In genomic region chr10:89516149-89516832, GRCh38 we compare ENCODE assay signal across 11 cellular contexts. TPM values are rescaled to one million over a fixed set of nuclear protein-coding genes. Genes with fewer than 3 reads are reported as not detected.
DNase-seq lines count a peak whose midpoint lies in the region; ATAC-seq, FAIRE-seq and TF ChIP-seq lines count a peak whose summit lies in the region.
"Had no signal": no experiment of that assay in that cellular context is flagged by ENCODE, and none has a peak within 500 bp of the region (broad histone marks: within the 10 kb centered on the region; RNA-seq: fewer than 3 reads in every experiment).

No MANE protein-coding gene starts in this region.

- POLR2A ChIA-PET in HCT116 (lab: Charles Lee), result no interaction called here

- H3K27me3 ChIP-seq in HCT116 (ENCODE audit: insufficient read depth, low read length) (no peaks in the 10 kb centered on the region), astrocyte (ENCODE audit: insufficient read depth, low read length) (no peaks in the 10 kb centered on the region), hepatocyte (no peaks in the 10 kb centered on the region), smooth muscle cell (ENCODE audit: low read depth) (no peaks in the 10 kb centered on the region)

- H3K9me3 ChIP-seq in HCT116 (ENCODE audit: control insufficient read depth in 1 of 2, insufficient read depth in 1 of 2, low read depth in 1 of 2, low read length in 2 of 2), result no peaks in the 10 kb centered on the region
- no peaks in the 10 kb centered on the region for H3K9me3 ChIP-seq in astrocyte (ENCODE audit: insufficient read depth, low read depth, low read length)
- H3K9me3 ChIP-seq in hepatocyte (ENCODE audit: low read depth), result no peaks in the 10 kb centered on the region
- H3K9me3 ChIP-seq in smooth muscle cell (replicated peaks; ENCODE audit: low read depth), result no peaks in the 10 kb centered on the region

- RAD21 ChIA-PET in HCT116 (lab: Charles Lee; ENCODE audit: low non-redundant PET in 1 of 2, low total read pairs in 2 of 2, uncharacterized antibody in 2 of 2, unreplicated experiment in 2 of 2), result no interaction called here

- H3K4me3 Mint-ChIP-seq in astrocyte (ENCODE audit: unreplicated experiment), result no peak overlapping the region

- H3K4me1 Mint-ChIP-seq in astrocyte (ENCODE audit: low read depth, unreplicated experiment), result peaks cover 27% of the 10 kb centered on the region

- no peak for TF ChIP-seq RAD21 in HCT116 (IDR thresholded peaks at IDR 0.05; ENCODE audit: low read depth)

- H3K36me3 ChIP-seq in HCT116 (ENCODE audit: control insufficient read depth in 1 of 2, insufficient read depth in 2 of 2, low read length in 2 of 2), result no peaks in the 10 kb centered on the region
- no peaks in the 10 kb centered on the region for H3K36me3 ChIP-seq in astrocyte (ENCODE audit: insufficient read depth, low read length)
- no peaks in the 10 kb centered on the region for H3K36me3 ChIP-seq in hepatocyte (replicated peaks; ENCODE audit: insufficient read depth, low read depth)
- H3K36me3 ChIP-seq in smooth muscle cell (ENCODE audit: low read depth), result no peaks in the 10 kb centered on the region

- no peak overlapping the region for H3K4me3 ChIP-seq in HCT116 (replicated peaks in 1 of 2; ENCODE audit: low read depth in 1 of 2, low read length in 2 of 2)
- peak overlapping the region; percentile 52 for H3K4me3 ChIP-seq in astrocyte (ENCODE audit: insufficient read depth, low read depth, low read length)
- no peak overlapping the region for H3K4me3 ChIP-seq in hepatocyte
- H3K4me3 ChIP-seq in smooth muscle cell, result peak overlapping the region; percentile 30
- H3K4me3 ChIP-seq: GM12878 had no signal

- peak overlapping the region; percentile 28 for H3K4me2 ChIP-seq in HCT116 (ENCODE audit: low read length)
- H3K4me2 ChIP-seq in astrocyte (ENCODE audit: low read length), result peak overlapping the region; percentile 81
- H3K4me2 ChIP-seq in hepatocyte, result peak overlapping the region; percentile 40
- H3K4me2 ChIP-seq in smooth muscle cell, result peak overlapping the region; percentile 89

- no peaks in the 10 kb centered on the region for H3K9me3 Mint-ChIP-seq in astrocyte (ENCODE audit: unreplicated experiment)

- H3K36me3 Mint-ChIP-seq in astrocyte (ENCODE audit: low read depth, unreplicated experiment), result peaks cover 2% of the 10 kb centered on the region

- CTCF ChIA-PET in HCT116 (lab: Charles Lee), result no interaction called here

- H2AFZ ChIP-seq in HCT116 (ENCODE audit: low read depth, low read length, poor library complexity, severe bottlenecking) (peak overlapping the region; percentile 76), astrocyte (ENCODE audit: low read depth, low read length) (no peak overlapping the region), hepatocyte (no peak overlapping the region), smooth muscle cell (ENCODE audit: low read depth) (no peak overlapping the region)

- H4K20me1 ChIP-seq in HCT116 (ENCODE audit: insufficient read depth) (no peaks in the 10 kb centered on the region), astrocyte (ENCODE audit: insufficient read depth, low read length) (no peaks in the 10 kb centered on the region), hepatocyte (ENCODE audit: insufficient read depth, poor library complexity, severe bottlenecking) (no peaks in the 10 kb centered on the region), smooth muscle cell (ENCODE audit: low read depth) (no peaks in the 10 kb centered on the region)

- no peak overlapping the region for H3K9ac ChIP-seq in HCT116 (ENCODE audit: low read length)
- H3K9ac ChIP-seq in astrocyte (ENCODE audit: low read length), result peak overlapping the region; percentile 85
- H3K9ac ChIP-seq in smooth muscle cell (ENCODE audit: low read depth), result peak overlapping the region; percentile 97

- intact Hi-C loops in HCT116 (cut with micrococcal nuclease), result no loop called here

- 39% methylated on average over 7 of the region's 7 CpGs for WGBS in hepatocyte (ENCODE audit: low lambda C conversion rate, missing lambda C conversion rate)
- 15% methylated on average over 7 of the region's 7 CpGs for WGBS in smooth muscle cell (ENCODE audit: low lambda C conversion rate)

- ATAC-seq in HCT116, result peak; percentile 44; the same call in 1 of the 2 replicates
- no peak for ATAC-seq in HG03045 (IDR thresholded peaks at IDR 0.05; ENCODE audit: unreplicated experiment)
- ATAC-seq in HG03571 (IDR thresholded peaks at IDR 0.05; ENCODE audit: unreplicated experiment), result no peak
- ATAC-seq: GM12878 had no signal

- no peak for TF ChIP-seq CTCF in HCT116 (IDR thresholded peaks at IDR 0.05 in 2 of 3, conservative IDR thresholded peaks at IDR 0.05 in 1 of 3; ENCODE audit: borderline replicate concordance in 1 of 3, insufficient read depth in 1 of 3, low read depth in 2 of 3, low read length in 2 of 3)
- no peak for TF ChIP-seq CTCF in astrocyte (IDR thresholded peaks at IDR 0.05; ENCODE audit: insufficient read depth, low read depth, low read length)
- no peak for TF ChIP-seq CTCF in hepatocyte (IDR thresholded peaks at IDR 0.05; ENCODE audit: poor library complexity)
- no peak for TF ChIP-seq CTCF in smooth muscle cell (IDR thresholded peaks at IDR 0.05; ENCODE audit: borderline replicate concordance, insufficient read depth, poor library complexity, severe bottlenecking)

- no peak for DNase-seq in HCT116 (ENCODE audit: low read depth, low spot score)
- peak; percentile 97 for DNase-seq in astrocyte (ENCODE audit: low read depth)
- peak; percentile 66 for DNase-seq in hepatocyte (ENCODE audit: low spot score)
- DNase-seq in smooth muscle cell (lab: John Stamatoyannopoulos, UW; ENCODE audit: unreplicated experiment), result peak; percentile 32
- DNase-seq in SW 1271 (lab: John Stamatoyannopoulos, UW), result no peak
- no peak for DNase-seq in mesenteric fat pad (ENCODE audit: low spot score)
- DNase-seq: NCI-H1436; stimulated activated CD8-positive, alpha-beta memory T cell treated with anti-CD3 and anti-CD28 coated beads, Interleukin-4, amount 100 ng/mL, for 48 hours had no signal

- H3F3A ChIP-seq in smooth muscle cell (ENCODE audit: low read depth), result peaks cover 30% of the 10 kb centered on the region

- no peak overlapping the region for H3K27ac ChIP-seq in HCT116 (ENCODE audit: low read depth, low read length)
- H3K27ac ChIP-seq in astrocyte (ENCODE audit: low read depth, low read length), result peak overlapping the region; percentile 99
- peak overlapping the region; percentile 84 for H3K27ac ChIP-seq in hepatocyte
- peak overlapping the region; percentile 100 for H3K27ac ChIP-seq in smooth muscle cell (ENCODE audit: low read depth)

- peaks cover 0 to 8% of the 10 kb centered on the region in 2 experiments; a peak in 2 of 4 replicates for H3K4me1 ChIP-seq in HCT116 (ENCODE audit: control insufficient read depth in 1 of 2, insufficient read depth in 2 of 2, low read length in 2 of 2)
- peaks cover 37% of the 10 kb centered on the region for H3K4me1 ChIP-seq in astrocyte (ENCODE audit: insufficient read depth, low read length)
- H3K4me1 ChIP-seq in hepatocyte (ENCODE audit: insufficient read depth), result peaks cover 12% of the 10 kb centered on the region
- peaks cover 8% of the 10 kb centered on the region for H3K4me1 ChIP-seq in smooth muscle cell (ENCODE audit: low read depth)

- no peak for TF ChIP-seq POLR2A in HCT116 (IDR thresholded peaks at IDR 0.05; ENCODE audit: borderline replicate concordance, extremely low read depth, insufficient read depth, insufficient read length)

- H3K27ac Mint-ChIP-seq in astrocyte (ENCODE audit: unreplicated experiment), result peak overlapping the region; percentile 98

- FAIRE-seq in astrocyte (lab: Jason Lieb, UNC), result peak; percentile 86
- FAIRE-seq: GM12878 had no signal

- no TSS peak for BruUV-seq in HCT116 (replicated peaks; lab: Mats Ljungman, UMichigan)

- H3K79me2 ChIP-seq in HCT116 (ENCODE audit: insufficient read depth, low read length), result no peaks in the 10 kb centered on the region
- no peaks in the 10 kb centered on the region for H3K79me2 ChIP-seq in astrocyte (ENCODE audit: insufficient read depth, low read length)
- H3K79me2 ChIP-seq in hepatocyte, result no peaks in the 10 kb centered on the region
- no peaks in the 10 kb centered on the region for H3K79me2 ChIP-seq in smooth muscle cell (ENCODE audit: low read depth)

- H3K27me3 Mint-ChIP-seq in astrocyte (ENCODE audit: low read depth, unreplicated experiment), result no peaks in the 10 kb centered on the region

- H3K9me2 ChIP-seq in HCT116 (ENCODE audit: insufficient read depth), result no peaks in the 10 kb centered on the region
- H3K9me2 ChIP-seq in hepatocyte (replicated peaks; ENCODE audit: insufficient read depth), result no peaks in the 10 kb centered on the region

TF ChIP-seq in HCT116, 20 proteins besides CTCF, POLR2A, EP300 and RAD21:
- TF ChIP-seq CBX3 (IDR thresholded peaks at IDR 0.05; ENCODE audit: low read depth), result no peak
- no peak for TF ChIP-seq JUND (IDR thresholded peaks at IDR 0.05)
- TF ChIP-seq ATF3 (IDR thresholded peaks at IDR 0.05), result 0 out of 2 replicates have a peak, but pooled peaks have one; percentile 42
- TF ChIP-seq SRF (IDR thresholded peaks at IDR 0.05; ENCODE audit: low read depth), result no peak
- no peak for TF ChIP-seq SP1 (IDR thresholded peaks at IDR 0.05; ENCODE audit: low read depth)
- TF ChIP-seq ZBTB33 (IDR thresholded peaks at IDR 0.05; ENCODE audit: extremely low read depth, insufficient replicate concordance, low read length), result no peak

RNA-seq across cellular contexts. Expression of gene SLC16A12, which starts 19.1 kb away (rescaled TPM):
- total RNA-seq in HCT116 (2021; ENCODE audit: unreplicated experiment), result not detected
- polyA plus RNA-seq in HCT116 (2012), result not detected in 2 replicates
- total RNA-seq in astrocyte, result 0.31 and 0.59 TPM in 2 replicates
- total RNA-seq in hepatocyte, result 5.7 and 7.7 TPM in 2 replicates
- 2.4 and 5.9 TPM in 2 replicates for polyA plus RNA-seq in hepatocyte
- not detected in 2 replicates for total RNA-seq in smooth muscle cell
- not detected in 2 replicates for polyA plus RNA-seq in smooth muscle cell
- total RNA-seq in mesenteric fat pad, result 0.22 TPM
- total RNA-seq: GM12878 had no signal
- polyA plus RNA-seq: GM12878 had no signal

Comparison
In these comparisons a context has a peak if more than half of its experiments do, and no peak if none do; other contexts are left out.
1. DNase-seq: peak in astrocyte (single experiment), hepatocyte (single experiment) and smooth muscle cell (single experiment); none in HCT116 (single experiment), SW 1271 (0 of 2) and mesenteric fat pad (single experiment).
2. H3K4me2 ChIP-seq: peak in every context shown above with its lines; median percentile 89 in smooth muscle cell; 81 in astrocyte; 40 in hepatocyte; 28 in HCT116.
3. H3K4me3 ChIP-seq: peak in astrocyte (single experiment) and smooth muscle cell (single experiment); none in HCT116 (0 of 2) and hepatocyte (single experiment).